In genomic region chr21:31308584-31308983, GRCh38 we compare ENCODE assay signal across 21 cellular contexts. TPM values are rescaled to one million over a fixed set of nuclear protein-coding genes. Genes with fewer than 3 reads are reported as not detected.
"Had no signal": no experiment of that assay in that cellular context is flagged by ENCODE, and none has a peak within 500 bp of the region (broad histone marks: within the 10 kb centered on the region; RNA-seq: fewer than 3 reads in every experiment).

No MANE protein-coding gene starts in this region.

- DNase-seq: IMR-90, Karpas-422, KG1, MM.1S, NCI-H1092 treated with DMSO at 0.1 percent for 48 hours, NCI-H1436, NCI-H187, NCI-H2029, NCI-H2081 treated with DMSO at 0.1 percent for 48 hours, NCI-H2171, NCI-H226, NCI-H446, NCI-H510A, NCI-H524 treated with DMSO at 0.1 percent for 48 hours, NCI-H69, NCI-H774, RPMI8226, SHP77, SK-N-SH, SW 1271 had no signal

RNA-seq across cellular contexts. Expression of gene TIAM1, which starts 35.5 kb away (rescaled TPM):
- total RNA-seq: HT-29 had no signal
